8 cellular contexts compared by ENCODE assay signal in genomic region chrX:151393514-151393913, GRCh38. TPM values are rescaled to one million over a fixed set of nuclear protein-coding genes. Genes with fewer than 3 reads are reported as not detected.
A peak's percentile ranks its signal among the peaks of the same experiment; 100 is the strongest.
DNase-seq lines count a peak whose midpoint lies in the region; ATAC-seq and TF ChIP-seq lines count a peak whose summit lies in the region.

No MANE protein-coding gene starts in this region.

- CTCF ChIA-PET in activated CD4-positive, alpha-beta memory T cell treated with anti-CD3 and anti-CD28 coated beads, Interleukin-2, amount 10 ng/mL, durations not matched to agents 7 days and 5 days (lab: Charles Lee), result interaction anchor here (1.5 kb wide), 1 partner anchor 95 kb away, joined by 3 read pairs; no protein-coding TSS in a partner anchor

- no peaks in the 10 kb centered on the region for H3K9me3 Mint-ChIP-seq in activated CD4-positive, alpha-beta memory T cell treated with anti-CD3 and anti-CD28 coated beads, Interleukin-2, amount 10 ng/mL, durations not matched to agents 7 days and 5 days
- no peaks in the 10 kb centered on the region for H3K9me3 Mint-ChIP-seq in natural killer cell
- peaks cover 2% of the 10 kb centered on the region for H3K9me3 Mint-ChIP-seq in glutamatergic neuron (ENCODE audit: unreplicated experiment)

- ATAC-seq in GM18909 (IDR thresholded peaks at IDR 0.05; ENCODE audit: poor library complexity, unreplicated experiment) (peak; percentile 35), HG03521 (IDR thresholded peaks at IDR 0.05; ENCODE audit: unreplicated experiment) (peak; percentile 39), natural killer cell (peak; percentile 55 to 66 (median 64))

- no peak overlapping the region for H3K4me3 ChIP-seq in esophagus squamous epithelium

- TF ChIP-seq POLR2A in esophagus squamous epithelium (IDR thresholded peaks at IDR 0.05), result no peak

- no peaks in the 10 kb centered on the region for H3K9me3 ChIP-seq in esophagus squamous epithelium

- no peak overlapping the region for H3K4me3 Mint-ChIP-seq in activated CD4-positive, alpha-beta memory T cell treated with anti-CD3 and anti-CD28 coated beads, Interleukin-2, amount 10 ng/mL, durations not matched to agents 7 days and 5 days
- H3K4me3 Mint-ChIP-seq in natural killer cell (peak overlapping the region; percentile 87), glutamatergic neuron (ENCODE audit: unreplicated experiment) (no peak overlapping the region)

- DNase-seq in activated CD4-positive, alpha-beta memory T cell treated with anti-CD3 and anti-CD28 coated beads, Interleukin-2, amount 10 ng/mL, durations not matched to agents 7 days and 5 days, result peak; percentile 70
- peak; percentile 38 for DNase-seq in natural killer cell
- DNase-seq in AG08395 (ENCODE audit: low spot score), result no peak
- DNase-seq in esophagus squamous epithelium (lab: John Stamatoyannopoulos, UW), result no peak
- no peak for DNase-seq in midbrain (lab: John Stamatoyannopoulos, UW)
- DNase-seq in glutamatergic neuron, result no peak

- H3K27me3 ChIP-seq in esophagus squamous epithelium, result no peaks in the 10 kb centered on the region

- H3K27ac Mint-ChIP-seq in activated CD4-positive, alpha-beta memory T cell treated with anti-CD3 and anti-CD28 coated beads, Interleukin-2, amount 10 ng/mL, durations not matched to agents 7 days and 5 days, result peak overlapping the region; percentile 53
- H3K27ac Mint-ChIP-seq in natural killer cell (peak overlapping the region; percentile 90 to 97), glutamatergic neuron (ENCODE audit: unreplicated experiment) (no peak overlapping the region)

- H3K27ac ChIP-seq in esophagus squamous epithelium, result no peak overlapping the region

- H3K4me1 ChIP-seq in esophagus squamous epithelium, result peaks cover 0 to 21% (median 0%) of the 10 kb centered on the region in 3 donors

- intact Hi-C loops in natural killer cell (cut with micrococcal nuclease), result loop anchor here (2.0 kb wide), 1 partner anchor 287 kb away; no protein-coding TSS in a partner anchor
- intact Hi-C loops in esophagus squamous epithelium (cut with DNase I), result no loop called here

- TF ChIP-seq CTCF in natural killer cell (IDR thresholded peaks at IDR 0.05) (no peak), esophagus squamous epithelium (IDR thresholded peaks at IDR 0.05) (no peak), glutamatergic neuron (IDR thresholded peaks at IDR 0.05; ENCODE audit: partially characterized antibody, unreplicated experiment) (no peak)

- H3K4me1 Mint-ChIP-seq in activated CD4-positive, alpha-beta memory T cell treated with anti-CD3 and anti-CD28 coated beads, Interleukin-2, amount 10 ng/mL, durations not matched to agents 7 days and 5 days, result peaks cover 43% of the 10 kb centered on the region
- H3K4me1 Mint-ChIP-seq in natural killer cell, result peaks cover 34 to 39% of the 10 kb centered on the region in 2 donors
- peaks cover 8% of the 10 kb centered on the region for H3K4me1 Mint-ChIP-seq in glutamatergic neuron (ENCODE audit: low read depth, unreplicated experiment)

- H3K36me3 ChIP-seq in esophagus squamous epithelium, result no peaks in the 10 kb centered on the region

- 55 to 63% methylated on average over 1 of the region's 1 CpG for WGBS in esophagus squamous epithelium, 2 donors

- H3K36me3 Mint-ChIP-seq in activated CD4-positive, alpha-beta memory T cell treated with anti-CD3 and anti-CD28 coated beads, Interleukin-2, amount 10 ng/mL, durations not matched to agents 7 days and 5 days (ENCODE audit: low read depth), result peaks cover 7% of the 10 kb centered on the region
- no peaks in the 10 kb centered on the region for H3K36me3 Mint-ChIP-seq in natural killer cell
- no peaks in the 10 kb centered on the region for H3K36me3 Mint-ChIP-seq in glutamatergic neuron (ENCODE audit: unreplicated experiment)

- POLR2A ChIA-PET in activated CD4-positive, alpha-beta memory T cell treated with anti-CD3 and anti-CD28 coated beads, Interleukin-2, amount 10 ng/mL, durations not matched to agents 7 days and 5 days (lab: Charles Lee), result no interaction called here

- H3K27me3 Mint-ChIP-seq in activated CD4-positive, alpha-beta memory T cell treated with anti-CD3 and anti-CD28 coated beads, Interleukin-2, amount 10 ng/mL, durations not matched to agents 7 days and 5 days, result no peaks in the 10 kb centered on the region
- H3K27me3 Mint-ChIP-seq in natural killer cell (ENCODE audit: low read depth in 2 of 2) (no peaks in the 10 kb centered on the region), glutamatergic neuron (ENCODE audit: unreplicated experiment) (no peaks in the 10 kb centered on the region)

RNA-seq across cellular contexts. Expression of gene VMA21, which starts 3.5 kb away (rescaled TPM):
- total RNA-seq in activated CD4-positive, alpha-beta memory T cell treated with anti-CD3 and anti-CD28 coated beads, Interleukin-2, amount 10 ng/mL, durations not matched to agents 7 days and 5 days, result 10 to 100 TPM; 39.8 to 40.3 TPM
- total RNA-seq in natural killer cell (10 to 100 TPM; 20.0 to 21.9 (median 21.4) TPM), esophagus squamous epithelium (10 to 100 TPM; 16.3 to 38.6 (median 32.5) TPM), glutamatergic neuron (ENCODE audit: unreplicated experiment) (28.7 TPM)

Comparison
In these comparisons a context has a peak if more than half of its experiments do, and no peak if none do; other contexts are left out.
1. DNase-seq: peak in activated CD4-positive, alpha-beta memory T cell treated with anti-CD3 and anti-CD28 coated beads, Interleukin-2, amount 10 ng/mL, durations not matched to agents 7 days and 5 days (single experiment) and natural killer cell (single experiment); none in AG08395 (single experiment), esophagus squamous epithelium (single experiment), midbrain (single experiment) and glutamatergic neuron (single experiment).
2. Peak in every context shown above with its lines, with median percentiles within 50 percentile points of each other: ATAC-seq.